ENCODE assay signal across 27 cellular contexts in the genomic region with DNA sequence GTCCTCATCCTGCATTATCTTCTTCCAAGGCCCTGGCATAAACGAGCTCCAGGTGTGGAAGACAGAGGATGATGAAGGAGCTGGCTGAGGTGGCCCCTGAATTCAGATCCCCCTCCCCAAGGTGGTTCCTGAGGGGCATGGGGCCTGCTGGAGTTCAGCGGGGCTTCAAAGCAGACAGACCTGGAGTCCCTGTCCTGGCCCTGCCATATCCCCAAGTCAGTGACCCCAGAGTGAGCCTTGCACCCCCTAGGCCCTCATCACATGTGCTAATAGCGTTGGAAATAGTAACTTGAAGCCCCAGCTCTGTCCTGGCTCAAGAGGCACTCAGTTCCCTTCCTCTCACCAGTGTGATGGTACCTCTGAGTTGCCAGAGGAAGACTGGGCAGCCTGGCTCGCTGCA.
"Had no signal": no experiment of that assay in that cellular context is flagged by ENCODE, and none has a peak within 500 bp of the region (broad histone marks: within the 10 kb centered on the region; RNA-seq: fewer than 3 reads in every experiment).

No MANE protein-coding gene starts in this region.

- H3K4me1 Mint-ChIP-seq: nephron progenitor cell, neural progenitor cell had no signal

- H3K4me3 ChIP-seq: heart right ventricle, hepatocyte, left ventricle myocardium inferior, lung, mucosa of descending colon, neural progenitor cell, ovary, right atrium auricular region, right lobe of liver, smooth muscle cell, stomach, testis, thyroid gland, transverse colon, vagina had no signal

- H3K4me2 ChIP-seq: hepatocyte, neural progenitor cell, smooth muscle cell had no signal

- H3K36me3 ChIP-seq: heart right ventricle, left ventricle myocardium inferior, neural progenitor cell, neutrophil, ovary, right atrium auricular region, right lobe of liver, stomach, thyroid gland, transverse colon, vagina had no signal

- H3K79me2 ChIP-seq: hepatocyte had no signal

- DNase-seq: heart right ventricle; islet precursor cell; left ventricle myocardium inferior; midbrain; mucosa of descending colon; naive thymus-derived CD4-positive, alpha-beta T cell; nephron progenitor cell; occipital lobe; ovary; right lobe of liver; stimulated activated CD4-positive, alpha-beta T cell treated with anti-CD3 and anti-CD28 coated beads, Interleukin-12 subunit alpha, Interleukin-12 subunit beta, amount 100 ng/mL, for 4 hours; stimulated activated CD4-positive, alpha-beta T cell treated with anti-CD3 and anti-CD28 coated beads, Interleukin-15, amount 100 ng/mL, for 24 hours; stimulated activated CD4-positive, alpha-beta T cell treated with anti-CD3 and anti-CD28 coated beads, Interleukin-2, amount 100 ng/mL, for 24 hours; stimulated activated CD4-positive, alpha-beta T cell treated with anti-CD3 and anti-CD28 coated beads, Interleukin-4, amount 100 ng/mL, for 1 hour; stimulated activated naive CD4-positive, alpha-beta T cell; stomach; testis; thyroid gland; transverse colon had no signal

- H3K4me3 Mint-ChIP-seq: naive thymus-derived CD4-positive, alpha-beta T cell; nephron progenitor cell; neural progenitor cell had no signal

- H3K36me3 Mint-ChIP-seq: naive thymus-derived CD4-positive, alpha-beta T cell; neural progenitor cell had no signal

- H2AFZ ChIP-seq: hepatocyte, neural progenitor cell had no signal

- H3K9ac ChIP-seq: neural progenitor cell had no signal

- H3K27me3 ChIP-seq: heart right ventricle, hepatocyte, neural progenitor cell, neutrophil, ovary, right atrium auricular region, right lobe of liver, testis, thyroid gland, vagina had no signal

- H3K4me1 ChIP-seq: heart right ventricle, left ventricle myocardium inferior, neural progenitor cell, right atrium auricular region, right lobe of liver, stomach, testis, thyroid gland, transverse colon, vagina had no signal

- H3K9me3 ChIP-seq: left ventricle myocardium inferior, mucosa of descending colon, neutrophil, ovary, right atrium auricular region, right lobe of liver, stomach, testis, thyroid gland, transverse colon, vagina had no signal

- H3K27ac ChIP-seq: heart right ventricle, hepatocyte, left ventricle myocardium inferior, neural progenitor cell, neutrophil, ovary, right atrium auricular region, right lobe of liver, stomach, testis, thyroid gland, transverse colon, vagina had no signal

- H3K27ac Mint-ChIP-seq: naive thymus-derived CD4-positive, alpha-beta T cell; nephron progenitor cell; neural progenitor cell; progenitor cell of endocrine pancreas had no signal

- ATAC-seq: heart right ventricle; mucosa of descending colon; naive thymus-derived CD4-positive, alpha-beta T cell had no signal
